ENCODE assay signal across 2 cellular contexts in genomic region chr21:41186763-41187536, GRCh38.
TF ChIP-seq lines count a peak whose summit lies in the region.

No MANE protein-coding gene starts in this region.

TF ChIP-seq in GM23338, 12 proteins besides CTCF, POLR2A, EP300 and RAD21:
- TF ChIP-seq STAT1 (IDR thresholded peaks at IDR 0.05; ENCODE audit: unreplicated experiment) (no peak), EZH2phosphoT487 (IDR thresholded peaks at IDR 0.05; ENCODE audit: unreplicated experiment) (no peak), NANOG (IDR thresholded peaks at IDR 0.05; ENCODE audit: borderline replicate concordance) (no peak), ZNF462 (CRISPR knock-in tag; IDR thresholded peaks at IDR 0.05) (no peak)

TF ChIP-seq in K562, 482 proteins besides CTCF, POLR2A, EP300 and RAD21:
- peak; percentile 87 for TF ChIP-seq RFX1 (IDR thresholded peaks at IDR 0.05)
- no peak for TF ChIP-seq CCNT2 (IDR thresholded peaks at IDR 0.05; ENCODE audit: borderline replicate concordance, extremely low read depth, insufficient read length, low read depth, low read length)
TF ChIP-seq in K562: peak in this region for 1.
